ENCODE assay signal across 8 cellular contexts in genomic region chr19:18846862-18847515, GRCh38. TPM values are rescaled to one million over a fixed set of nuclear protein-coding genes. Genes with fewer than 3 reads are reported as not detected.
DNase-seq lines count a peak whose midpoint lies in the region; ATAC-seq, FAIRE-seq and TF ChIP-seq lines count a peak whose summit lies in the region.

No MANE protein-coding gene starts in this region.

- no peak overlapping the region for H3K4me3 Mint-ChIP-seq in mesothelial cell of epicardium

- TF ChIP-seq POLR2A in A549 (IDR thresholded peaks at IDR 0.05; ENCODE audit: low read length): no peak

- H3K4me1 Mint-ChIP-seq in mesothelial cell of epicardium: peaks cover 30% of the 10 kb centered on the region

- no peak for TF ChIP-seq EP300 in A549 (IDR thresholded peaks at IDR 0.05)

- ATAC-seq in A549: peak; percentile 96 to 98
- no peak for ATAC-seq in GM18861 (IDR thresholded peaks at IDR 0.05; ENCODE audit: unreplicated experiment)

- DNase-seq in A549 (ENCODE audit: low read depth in 1 of 2, low spot score in 1 of 2) (peak; percentile 62 to 68), NCI-H460 (ENCODE audit: extremely low read depth, low read depth) (peak; percentile 64), mesothelial cell of epicardium (ENCODE audit: low spot score in 2 of 2, unreplicated experiment in 2 of 2) (peak in 1 of 2 experiments; percentile 79)
- DNase-seq in activated CD8-positive, alpha-beta memory T cell treated with anti-CD3 and anti-CD28 coated beads for 24 hours: peak; percentile 85
- peak; percentile 20 to 40 (median 33) for DNase-seq in effector memory CD4-positive, alpha-beta T cell
- peak; percentile 36 to 59 for DNase-seq in stimulated activated CD8-positive, alpha-beta memory T cell treated with anti-CD3 and anti-CD28 coated beads, Interleukin-2, amount 100 ng/mL, for 48 hours (ENCODE audit: low read depth in 2 of 2)

- H3K27me3 Mint-ChIP-seq in mesothelial cell of epicardium (ENCODE audit: low read depth): no peaks in the 10 kb centered on the region

- TF ChIP-seq CTCF in A549 (IDR thresholded peaks at IDR 0.05) (peak; percentile 74), GM12875 (IDR thresholded peaks at IDR 0.05; ENCODE audit: borderline replicate concordance, insufficient read depth, low read depth, low read length) (peak; percentile 88), mesothelial cell of epicardium (IDR thresholded peaks at IDR 0.05; ENCODE audit: unreplicated experiment) (peak; percentile 54)

- H3K4me1 ChIP-seq in A549: 0 out of 3 replicates have a peak, but pooled peaks cover 4% of the 10 kb centered on the region
- H3K4me1 ChIP-seq in effector memory CD4-positive, alpha-beta T cell (ENCODE audit: control insufficient read depth, insufficient read depth, low read length, poor library complexity, severe bottlenecking): peaks cover 30% of the 10 kb centered on the region

- no peak for FAIRE-seq in A549 (lab: Jason Lieb, UNC)

- H3K9me3 ChIP-seq in A549: no peaks in the 10 kb centered on the region
- no peaks in the 10 kb centered on the region for H3K9me3 ChIP-seq in effector memory CD4-positive, alpha-beta T cell (ENCODE audit: control insufficient read depth, low read length)

- H3K36me3 Mint-ChIP-seq in mesothelial cell of epicardium: peaks cover 15% of the 10 kb centered on the region

- no peak overlapping the region for H3K4me2 ChIP-seq in A549

- H3K36me3 ChIP-seq in effector memory CD4-positive, alpha-beta T cell (ENCODE audit: control insufficient read depth, insufficient read depth, low read length): peaks cover 44% of the 10 kb centered on the region

- CTCF ChIA-PET in A549 (lab: Yijun Ruan, JAX): interaction anchor here (0.6 to 5.3 kb wide), 46 partner anchors 9 to 396 kb away, joined by 3 to 46 read pairs (median 4); partner anchors contain the start of genes REX1BD and UPF1

- peak; percentile 74 to 81 for TF ChIP-seq RAD21 in A549 (conservative IDR thresholded peaks at IDR 0.05 in 1 of 2, IDR thresholded peaks at IDR 0.05 in 1 of 2)

- H3K27me3 ChIP-seq in effector memory CD4-positive, alpha-beta T cell (replicated peaks; ENCODE audit: control insufficient read depth, insufficient read depth, low read length, poor library complexity, severe bottlenecking): no peaks in the 10 kb centered on the region

- H3K27ac Mint-ChIP-seq in mesothelial cell of epicardium: peak overlapping the region; percentile 86

- 81% methylated on average over 13 of the region's 18 CpGs for WGBS in A549 (ENCODE audit: missing lambda C conversion rate)

- H3K9me3 Mint-ChIP-seq in mesothelial cell of epicardium: no peaks in the 10 kb centered on the region

- H3K4me3 ChIP-seq in A549 (no peak overlapping the region), GM12875 (ENCODE audit: low read depth, low read length) (no peak overlapping the region)
- no peak overlapping the region for H3K4me3 ChIP-seq in effector memory CD4-positive, alpha-beta T cell (ENCODE audit: insufficient read depth, low read depth, low read length, poor library complexity, severe bottlenecking)

- POLR2A ChIA-PET in A549 (lab: Yijun Ruan, JAX): interaction anchor here (0.6 to 1.2 kb wide), 2 partner anchors 254 to 258 kb away, joined by 3 to 4 read pairs; no protein-coding TSS in a partner anchor

- no peak overlapping the region for H3K27ac ChIP-seq in A549
- H3K27ac ChIP-seq in effector memory CD4-positive, alpha-beta T cell (ENCODE audit: insufficient read depth, low read length, poor library complexity, severe bottlenecking): no peak overlapping the region

TF ChIP-seq in A549, 52 proteins besides CTCF, POLR2A, EP300 and RAD21:
- TF ChIP-seq SMC3 (IDR thresholded peaks at IDR 0.05) (peak; percentile 59), MYC (IDR thresholded peaks at IDR 0.05; ENCODE audit: borderline replicate concordance, low read length) (no peak), FOXS1 (CRISPR knock-in tag; IDR thresholded peaks at IDR 0.05) (no peak), HOXB5 (CRISPR knock-in tag; IDR thresholded peaks at IDR 0.05) (no peak)

RNA-seq across cellular contexts. Expression of gene UPF1, which starts 15.2 kb away (rescaled TPM):
- polyA plus RNA-seq in A549 (2011; rRNA removed): 19.2 and 29.6 TPM in 2 replicates
- 20.0 and 24.8 TPM in 2 replicates for polyA plus RNA-seq in A549 (2012; cell fraction: cytosol; rRNA removed)
- polyA plus RNA-seq in A549 (2012; cell fraction: nucleus; rRNA removed): 90.7 and 95.7 TPM in 2 replicates
- polyA plus RNA-seq in A549 (2017; fragmentation: RNase III; extraction: RNeasy Plus Mini Kit Qiagen cat#74134 plus additional on column Dnase treatment): 27.9 to 28.6 TPM (median 28.2 TPM) in 3 replicates
- polyA minus RNA-seq in A549 (2011; rRNA and poly(A)+ RNA removed): 45.6 and 52.9 TPM in 2 replicates
- 21.1 and 23.3 TPM in 2 replicates for total RNA-seq in NCI-H460 (2014; rRNA removed; shearing (Covaris generic))
- polyA plus RNA-seq in NCI-H460 (2014; cell fraction: nucleus; rRNA removed): 57.0 and 63.3 TPM in 2 replicates
- 72.1 to 73.3 TPM (median 73.0 TPM) in 3 replicates for total RNA-seq in mesothelial cell of epicardium

RNA-seq across cellular contexts. Expression of gene CERS1, which starts 49.0 kb away (rescaled TPM):
- polyA plus RNA-seq in A549 (2011; rRNA removed): 1.7 and 2.4 TPM in 2 replicates
- 4.5 and 6.8 TPM in 2 replicates for polyA plus RNA-seq in A549 (2012; cell fraction: cytosol; rRNA removed)
- polyA plus RNA-seq in A549 (2012; cell fraction: nucleus; rRNA removed): 6.6 and 7.7 TPM in 2 replicates
- polyA plus RNA-seq in A549 (2017; fragmentation: RNase III; extraction: RNeasy Plus Mini Kit Qiagen cat#74134 plus additional on column Dnase treatment): 3.4 to 4.4 TPM (median 3.7 TPM) in 3 replicates
- 4.7 and 4.9 TPM in 2 replicates for polyA minus RNA-seq in A549 (2011; rRNA and poly(A)+ RNA removed)
- total RNA-seq in NCI-H460 (2014; rRNA removed; shearing (Covaris generic)): 5.2 and 7.0 TPM in 2 replicates
- 6.9 and 7.1 TPM in 2 replicates for polyA plus RNA-seq in NCI-H460 (2014; cell fraction: nucleus; rRNA removed)
- total RNA-seq in mesothelial cell of epicardium: 8.5 to 9.4 TPM (median 8.8 TPM) in 3 replicates

RNA-seq across cellular contexts. Expression of gene COMP, which starts 55.9 kb away (rescaled TPM):
- polyA plus RNA-seq in A549 (2011; rRNA removed) (not detected in 2 replicates), A549 (2017; fragmentation: RNase III; extraction: RNeasy Plus Mini Kit Qiagen cat#74134 plus additional on column Dnase treatment) (not detected in 3 replicates)
- polyA plus RNA-seq in A549 (2012; cell fraction: cytosol; rRNA removed): 0.03 TPM in 1 of 2 replicates, not detected in the other
- 0.10 TPM in 1 of 2 replicates, not detected in the other for polyA plus RNA-seq in A549 (2012; cell fraction: nucleus; rRNA removed)
- not detected in 2 replicates for polyA minus RNA-seq in A549 (2011; rRNA and poly(A)+ RNA removed)
- not detected in 2 replicates for total RNA-seq in NCI-H460 (2014; rRNA removed; shearing (Covaris generic))
- not detected in 2 replicates for polyA plus RNA-seq in NCI-H460 (2014; cell fraction: nucleus; rRNA removed)
- total RNA-seq in mesothelial cell of epicardium: 0.16 to 0.31 TPM (median 0.18 TPM) in 3 replicates
